ENCODE assay signal across 8 cellular contexts in the genomic region with DNA sequence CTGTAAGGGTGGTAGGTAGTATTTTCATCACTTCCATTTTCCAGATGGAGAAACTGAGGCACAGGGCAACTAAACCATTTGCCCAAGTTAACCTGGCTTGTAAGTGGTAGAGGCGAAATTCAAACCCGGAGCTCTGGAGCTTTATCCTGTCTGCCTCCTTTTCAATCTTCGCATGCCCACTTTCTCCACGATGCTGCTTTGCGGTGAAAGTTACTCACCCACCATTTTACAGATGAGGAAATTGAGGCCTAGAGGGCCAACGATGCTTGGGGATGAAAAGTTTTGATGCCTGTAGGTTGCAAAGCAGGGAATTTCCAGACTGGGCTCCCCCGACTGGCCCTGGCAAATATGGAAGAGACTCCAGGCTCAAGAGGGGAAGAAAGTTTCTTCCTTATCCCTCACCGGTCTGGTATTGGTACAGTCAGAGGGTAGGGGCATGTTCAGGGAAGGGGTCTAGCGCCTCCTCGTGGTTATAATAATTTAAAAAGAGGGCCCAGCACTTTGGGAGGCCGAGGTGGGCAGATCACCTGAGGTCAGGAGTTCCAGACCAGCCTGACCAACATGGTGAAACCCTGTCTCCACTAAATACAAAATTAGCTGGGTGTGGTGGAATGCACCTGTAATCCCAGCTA. TPM values are rescaled to one million over a fixed set of nuclear protein-coding genes. Genes with fewer than 3 reads are reported as not detected.
A peak's percentile ranks its signal among the peaks of the same experiment; 100 is the strongest.
DNase-seq lines count a peak whose midpoint lies in the region; ATAC-seq and TF ChIP-seq lines count a peak whose summit lies in the region.

No MANE protein-coding gene starts in this region.

- H2AFZ ChIP-seq in neuronal stem cell (ENCODE audit: low read length), result no peak overlapping the region

- intact Hi-C loops in left ventricle myocardium superior (cut with micrococcal nuclease), result no loop called here

- DNase-seq in right atrium auricular region (ENCODE audit: low spot score) (no peak), left ventricle myocardium superior (no peak), SK-MEL-5 (ENCODE audit: low read depth, low spot score) (peak; percentile 52), fibroblast of the aortic adventitia (ENCODE audit: low read depth) (peak; percentile 28), cortex of kidney (lab: John Stamatoyannopoulos, UW) (no peak), upper lobe of left lung (no peak), neuronal stem cell (ENCODE audit: low spot score) (no peak)
- DNase-seq in stimulated activated CD4-positive, alpha-beta T cell treated with anti-CD3 and anti-CD28 coated beads, Interleukin-2, amount 100 ng/mL, for 24 hours, result no peak

- H3K9me3 ChIP-seq in right atrium auricular region (no peaks in the 10 kb centered on the region), upper lobe of left lung (no peaks in the 10 kb centered on the region), neuronal stem cell (replicated peaks in 1 of 2; ENCODE audit: control insufficient read depth in 2 of 2, insufficient read depth in 1 of 2, low read depth in 1 of 2, low read length in 2 of 2) (peaks cover 0 to 2% of the 10 kb centered on the region in 2 donors)

- no peak overlapping the region for H2BK15ac ChIP-seq in neuronal stem cell (ENCODE audit: low read length)

- WGBS in upper lobe of left lung, 2 donors, result 53 to 57% methylated on average over 11 of the region's 11 CpGs
- no CpG with 5 or more reads among the region's 11 CpGs for WGBS in neuronal stem cell (ENCODE audit: extremely low coverage in 2 of 2, insufficient read length in 2 of 2, insufficient replicate concordance in 1 of 2), 2 donors

- no peak overlapping the region for H3K4me2 ChIP-seq in neuronal stem cell (ENCODE audit: insufficient read depth, low read length, poor library complexity, severe bottlenecking)

- no peak overlapping the region for H2BK12ac ChIP-seq in neuronal stem cell (ENCODE audit: low read length)

- no peak overlapping the region for H3K9ac ChIP-seq in neuronal stem cell (ENCODE audit: low read depth, low read length, poor library complexity)

- no peak overlapping the region for H3K23ac ChIP-seq in neuronal stem cell (ENCODE audit: low read depth, low read length, poor library complexity)

- H3K18ac ChIP-seq in neuronal stem cell (ENCODE audit: low read length), result no peak overlapping the region

- H3K27ac ChIP-seq in right atrium auricular region (no peak overlapping the region), upper lobe of left lung (peak overlapping the region in 1 of 4 donors; percentile 87), neuronal stem cell (replicated peaks; ENCODE audit: low read length) (no peak overlapping the region)

- no peaks in the 10 kb centered on the region for H3K79me1 ChIP-seq in neuronal stem cell (ENCODE audit: low read depth, low read length)

- peak; percentile 23 to 61 for TF ChIP-seq CTCF in right atrium auricular region (IDR thresholded peaks at IDR 0.05)
- peak; percentile 13 for TF ChIP-seq CTCF in fibroblast of the aortic adventitia (IDR thresholded peaks at IDR 0.05; ENCODE audit: insufficient read depth, low read length)
- peak in 3 of 6 experiments; percentile 26 to 37 (median 31) for TF ChIP-seq CTCF in upper lobe of left lung (IDR thresholded peaks at IDR 0.05)

- no peak overlapping the region for H3K4ac ChIP-seq in neuronal stem cell (ENCODE audit: low read length)

- no peak overlapping the region for H2BK120ac ChIP-seq in neuronal stem cell (ENCODE audit: low read depth, low read length)

- no peak overlapping the region for H3K4me3 ChIP-seq in right atrium auricular region
- no peak overlapping the region for H3K4me3 ChIP-seq in fibroblast of the aortic adventitia (ENCODE audit: low read depth, low read length)
- no peak overlapping the region for H3K4me3 ChIP-seq in upper lobe of left lung
- H3K4me3 ChIP-seq in neuronal stem cell (ENCODE audit: low read length in 2 of 2), result no peak overlapping the region

- in situ Hi-C loops in SK-MEL-5 (cut with HindIII; ENCODE audit: low pct_unique_long_range_greater_than_20kb, low sequenced_read_pairs), result no loop called here

- H2AK5ac ChIP-seq in neuronal stem cell (ENCODE audit: low read depth, low read length), result no peak overlapping the region

- H3K14ac ChIP-seq in neuronal stem cell (ENCODE audit: low read length), result no peak overlapping the region

- TF ChIP-seq POLR2A in upper lobe of left lung (IDR thresholded peaks at IDR 0.05), result no peak

- no peaks in the 10 kb centered on the region for H3K36me3 ChIP-seq in right atrium auricular region
- H3K36me3 ChIP-seq in upper lobe of left lung, result no peaks in the 10 kb centered on the region
- H3K36me3 ChIP-seq in neuronal stem cell (replicated peaks in 1 of 2; ENCODE audit: control insufficient read depth in 2 of 2, insufficient read depth in 2 of 2, low read length in 2 of 2), result no peaks in the 10 kb centered on the region

- H4K8ac ChIP-seq in neuronal stem cell (ENCODE audit: low read depth, low read length), result no peak overlapping the region

- H3K4me1 ChIP-seq in right atrium auricular region, result peaks cover 0 to 22% of the 10 kb centered on the region in 2 donors
- peaks cover 12 to 26% (median 21%) of the 10 kb centered on the region in 4 donors for H3K4me1 ChIP-seq in upper lobe of left lung
- peaks cover 0 to 6% of the 10 kb centered on the region in 2 donors for H3K4me1 ChIP-seq in neuronal stem cell (ENCODE audit: control insufficient read depth in 2 of 2, insufficient read depth in 1 of 2, low read depth in 1 of 2, low read length in 2 of 2)

- H3K27me3 ChIP-seq in right atrium auricular region, result peaks cover 0 to 20% of the 10 kb centered on the region in 2 donors
- no peaks in the 10 kb centered on the region for H3K27me3 ChIP-seq in upper lobe of left lung
- H3K27me3 ChIP-seq in neuronal stem cell (ENCODE audit: control insufficient read depth in 3 of 3, insufficient read depth in 3 of 3, low read depth in 1 of 3, low read length in 3 of 3), result peaks cover 0 to 30% (median 27%) of the 10 kb centered on the region in 3 experiments

- H4K91ac ChIP-seq in neuronal stem cell (ENCODE audit: low read depth, low read length, poor library complexity), result no peak overlapping the region

- no peak for TF ChIP-seq EP300 in upper lobe of left lung (IDR thresholded peaks at IDR 0.05)

- ATAC-seq in left ventricle myocardium superior, result no peak
- no peak for ATAC-seq in upper lobe of left lung (ENCODE audit: low FRiP score in 2 of 2)

- H2BK5ac ChIP-seq in neuronal stem cell (ENCODE audit: low read length), result no peak overlapping the region

RNA-seq across cellular contexts. Expression of a gene that starts 1.9 kb away (rescaled TPM):
- total RNA-seq in right atrium auricular region (not detected), left ventricle myocardium superior (0.15 TPM), fibroblast of the aortic adventitia (ENCODE audit: low replicate concordance) (not detected in 2 replicates), upper lobe of left lung (100 to 1,000 TPM in 1 of 6 donors, 10 to 100 TPM in 5; 24.9 to 109 (median 35.8) TPM)
- total RNA-seq in SK-MEL-5 (2014; rRNA removed; shearing (Covaris generic)), result 0.32 and 0.34 TPM in 2 replicates
- polyA plus RNA-seq in SK-MEL-5 (2015; cell fraction: cytosol; rRNA removed), result 1.3 and 1.5 TPM in 2 replicates
- 1.3 and 3.5 TPM in 2 replicates for polyA plus RNA-seq in SK-MEL-5 (2015; cell fraction: nucleus; rRNA removed)
- 0.18 TPM for polyA plus RNA-seq in neuronal stem cell (2013, experiment 1 of 2)
- 0.14 TPM for polyA plus RNA-seq in neuronal stem cell (2013, experiment 2 of 2)

RNA-seq across cellular contexts. Expression of a gene that starts 3.4 kb away (rescaled TPM):
- total RNA-seq in right atrium auricular region (1 to 10 TPM in 1 of 2 donors, under 1 TPM in 1; 0.52 to 1.4 TPM), left ventricle myocardium superior (2.6 TPM), fibroblast of the aortic adventitia (ENCODE audit: low replicate concordance) (not detected in 2 replicates), upper lobe of left lung (10 to 100 TPM; 13.9 to 53.4 (median 24.1) TPM)
- total RNA-seq in SK-MEL-5 (2014; rRNA removed; shearing (Covaris generic)), result not detected in 2 replicates
- polyA plus RNA-seq in SK-MEL-5 (2015; cell fraction: cytosol; rRNA removed), result not detected in 2 replicates
- polyA plus RNA-seq in SK-MEL-5 (2015; cell fraction: nucleus; rRNA removed), result not detected in 2 replicates
- polyA plus RNA-seq in neuronal stem cell (2013, experiment 1 of 2), result 0.06 TPM
- 0.04 TPM for polyA plus RNA-seq in neuronal stem cell (2013, experiment 2 of 2)

RNA-seq across cellular contexts. Expression of a gene that starts 29.6 kb away (rescaled TPM):
- total RNA-seq in right atrium auricular region (10 to 100 TPM; 39.6 to 65.3 TPM), left ventricle myocardium superior (151 TPM), fibroblast of the aortic adventitia (ENCODE audit: low replicate concordance) (33.3 and 44.9 TPM in 2 replicates), upper lobe of left lung (100 to 1,000 TPM in 2 of 6 donors, 10 to 100 TPM in 4; 59.6 to 423 (median 74.3) TPM)
- 11.5 and 11.6 TPM in 2 replicates for total RNA-seq in SK-MEL-5 (2014; rRNA removed; shearing (Covaris generic))
- polyA plus RNA-seq in SK-MEL-5 (2015; cell fraction: cytosol; rRNA removed), result 17.1 and 24.0 TPM in 2 replicates
- 104 and 116 TPM in 2 replicates for polyA plus RNA-seq in SK-MEL-5 (2015; cell fraction: nucleus; rRNA removed)
- polyA plus RNA-seq in neuronal stem cell (2013, experiment 1 of 2), result 49.7 TPM
- polyA plus RNA-seq in neuronal stem cell (2013, experiment 2 of 2), result 50.0 TPM

RNA-seq across cellular contexts. Expression of a gene that starts 31.7 kb away (rescaled TPM):
- total RNA-seq in right atrium auricular region (10 to 100 TPM; 40.3 to 41.3 TPM), left ventricle myocardium superior (28.1 TPM), fibroblast of the aortic adventitia (ENCODE audit: low replicate concordance) (32.5 and 33.4 TPM in 2 replicates), upper lobe of left lung (100 to 1,000 TPM in 1 of 6 donors, 10 to 100 TPM in 5; 51.6 to 105 (median 69.0) TPM)
- total RNA-seq in SK-MEL-5 (2014; rRNA removed; shearing (Covaris generic)), result 49.4 and 56.8 TPM in 2 replicates
- polyA plus RNA-seq in SK-MEL-5 (2015; cell fraction: cytosol; rRNA removed), result 64.6 and 68.4 TPM in 2 replicates
- polyA plus RNA-seq in SK-MEL-5 (2015; cell fraction: nucleus; rRNA removed), result 146 and 154 TPM in 2 replicates
- 54.3 TPM for polyA plus RNA-seq in neuronal stem cell (2013, experiment 1 of 2)
- polyA plus RNA-seq in neuronal stem cell (2013, experiment 2 of 2), result 53.1 TPM

RNA-seq across cellular contexts. Expression of a gene that starts 48.7 kb away (rescaled TPM):
- total RNA-seq in right atrium auricular region (1,000 to 10,000 TPM in 1 of 2 donors, 100 to 1,000 TPM in 1; 419 to 1,709 TPM), left ventricle myocardium superior (398 TPM), fibroblast of the aortic adventitia (ENCODE audit: low replicate concordance) (93.5 and 1,485 TPM in 2 replicates), upper lobe of left lung (1,000 to 10,000 TPM in 2 of 6 donors, 100 to 1,000 TPM in 4; 461 to 1,221 (median 854) TPM)
- not detected in 2 replicates for total RNA-seq in SK-MEL-5 (2014; rRNA removed; shearing (Covaris generic))
- 1.2 and 2.8 TPM in 2 replicates for polyA plus RNA-seq in SK-MEL-5 (2015; cell fraction: cytosol; rRNA removed)
- 0.49 and 0.64 TPM in 2 replicates for polyA plus RNA-seq in SK-MEL-5 (2015; cell fraction: nucleus; rRNA removed)
- 0.21 TPM for polyA plus RNA-seq in neuronal stem cell (2013, experiment 1 of 2)
- polyA plus RNA-seq in neuronal stem cell (2013, experiment 2 of 2), result 0.64 TPM

Comparison
In these comparisons a context has a peak if more than half of its experiments do, and no peak if none do; other contexts are left out.
1. DNase-seq: peak in SK-MEL-5 (single experiment) and fibroblast of the aortic adventitia (single experiment); none in right atrium auricular region (single experiment), left ventricle myocardium superior (single experiment), cortex of kidney (single experiment), upper lobe of left lung (0 of 2), neuronal stem cell (single experiment) and stimulated activated CD4-positive, alpha-beta T cell treated with anti-CD3 and anti-CD28 coated beads, Interleukin-2, amount 100 ng/mL, for 24 hours (0 of 2).
2. RNA of a gene that starts 1.9 kb away (total RNA-seq): 24.9 to 109 TPM in upper lobe of left lung; 0.32 to 0.34 TPM in SK-MEL-5, 0.15 TPM in left ventricle myocardium superior (single experiment), not detected in right atrium auricular region and not detected in fibroblast of the aortic adventitia; every median in the first group is over 10 times any median in the second.